Comparison of ENCODE assay signal across 8 cellular contexts in the genomic region with DNA sequence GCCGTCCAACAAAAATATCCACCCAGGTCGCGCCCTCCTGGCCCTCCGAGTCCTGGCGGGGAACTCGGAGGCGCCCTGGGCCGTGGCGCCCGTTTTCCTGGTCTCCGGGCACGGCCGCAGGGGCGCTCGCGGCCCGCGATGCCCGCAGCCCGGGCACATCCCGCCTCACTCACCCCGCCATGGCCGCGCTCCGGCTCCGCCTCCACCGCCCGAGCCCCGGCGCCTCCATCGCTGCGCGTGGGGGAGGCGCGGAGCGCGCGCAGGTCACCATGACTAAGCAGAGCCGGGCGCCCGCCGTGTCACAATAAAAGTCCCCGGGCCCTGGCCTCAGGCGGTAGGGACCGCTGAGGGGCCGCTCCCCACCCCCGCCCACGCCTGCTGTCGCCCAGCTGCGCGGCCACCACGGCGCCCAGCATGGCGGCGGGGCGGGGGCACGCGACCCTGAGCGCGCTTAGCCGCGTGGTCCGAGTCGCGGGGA. TPM values are rescaled to one million over a fixed set of nuclear protein-coding genes. Genes with fewer than 3 reads are reported as not detected.
DNase-seq lines count a peak whose midpoint lies in the region; ATAC-seq and TF ChIP-seq lines count a peak whose summit lies in the region.

No MANE protein-coding gene starts in this region.

- peak; percentile 61 for DNase-seq in DMS 273 treated with DMSO at 0.1 percent for 48 hours (lab: John Stamatoyannopoulos, UW)
- peak; percentile 98 for DNase-seq in HuH-7.5 (ENCODE audit: low spot score)
- peak; percentile 96 for DNase-seq in OCI-LY7 (ENCODE audit: low spot score)
- peak; percentile 86 for DNase-seq in activated T-cell treated with anti-CD3 and anti-CD28 coated beads for 24 hours (ENCODE audit: low read depth)
- DNase-seq in epithelial cell of esophagus (ENCODE audit: low read depth): peak; percentile 87
- DNase-seq in mucosa of descending colon: peak; percentile 95 to 96 (median 95)
- peak; percentile 87 to 88 for DNase-seq in stimulated activated CD8-positive, alpha-beta memory T cell treated with anti-CD3 and anti-CD28 coated beads, Interleukin-2, amount 100 ng/mL, for 48 hours (ENCODE audit: low read depth in 2 of 2)

- H3K9me2 ChIP-seq in OCI-LY7 (ENCODE audit: insufficient read depth, low read length): no peaks in the 10 kb centered on the region

- ATAC-seq in GM21526 (IDR thresholded peaks at IDR 0.05; ENCODE audit: low FRiP score, unreplicated experiment) (peak; percentile 72), mucosa of descending colon (peak; percentile 93)

- H4K20me1 ChIP-seq in OCI-LY7 (ENCODE audit: insufficient read depth, low read length): no peaks in the 10 kb centered on the region

- peak overlapping the region; percentile 75 for H3K27ac ChIP-seq in OCI-LY7 (ENCODE audit: low read depth, low read length, poor library complexity, severe bottlenecking)

- H3K36me3 ChIP-seq in OCI-LY7 (ENCODE audit: insufficient read depth, low read length) (peaks cover 32% of the 10 kb centered on the region), mucosa of descending colon (ENCODE audit: low read depth) (no peaks in the 10 kb centered on the region)

- H3K4me2 ChIP-seq in OCI-LY7 (ENCODE audit: low read length): peak overlapping the region; percentile 85

- H3K79me2 ChIP-seq in OCI-LY7 (ENCODE audit: insufficient read depth, low read depth, low read length): peaks cover 46% of the 10 kb centered on the region

- POLR2A ChIA-PET in OCI-LY7 (lab: Charles Lee): no interaction called here

- H3K9me3 ChIP-seq in OCI-LY7 (ENCODE audit: low read length): no peaks in the 10 kb centered on the region
- no peaks in the 10 kb centered on the region for H3K9me3 ChIP-seq in mucosa of descending colon

- BruUV-seq in OCI-LY7 (replicated peaks; lab: Mats Ljungman, UMichigan): no TSS peak

- peak overlapping the region; percentile 84 for H2AFZ ChIP-seq in OCI-LY7 (ENCODE audit: low read length)

- intact Hi-C loops in OCI-LY7 (cut with micrococcal nuclease; ENCODE audit: unreplicated experiment) (loop anchor here (1.0 to 5.0 kb wide), 2 partner anchors 67 to 95 kb away; no protein-coding TSS in a partner anchor), mucosa of descending colon (cut with DNase I, micrococcal nuclease) (no loop called here)

- H3K4me1 ChIP-seq in OCI-LY7 (ENCODE audit: insufficient read depth, low read length, poor library complexity, severe bottlenecking) (peaks cover 17% of the 10 kb centered on the region), mucosa of descending colon (ENCODE audit: low read depth) (peaks cover 31% of the 10 kb centered on the region)

- TF ChIP-seq CTCF in OCI-LY7 (conservative IDR thresholded peaks at IDR 0.05; ENCODE audit: low read length) (0 out of 2 replicates have a peak, but pooled peaks have one; percentile 5), epithelial cell of esophagus (IDR thresholded peaks at IDR 0.05; ENCODE audit: insufficient read depth, low read depth, low read length, missing control alignments) (no peak), mucosa of descending colon (IDR thresholded peaks at IDR 0.05) (no peak)

- CTCF ChIA-PET in OCI-LY7 (lab: Charles Lee; ENCODE audit: unreplicated experiment): no interaction called here

- H3K4me3 ChIP-seq in OCI-LY7 (ENCODE audit: low read depth, low read length, poor library complexity, severe bottlenecking) (peak overlapping the region; percentile 86), epithelial cell of esophagus (ENCODE audit: low read length) (peak overlapping the region; percentile 89), mucosa of descending colon (peak overlapping the region; percentile 91)

RNA-seq across cellular contexts. Expression of a gene that starts 0.6 kb away (rescaled TPM):
- total RNA-seq in OCI-LY7 (2014; rRNA removed; shearing (Covaris generic)): 65.9 and 68.9 TPM in 2 replicates
- total RNA-seq in OCI-LY7 (2022) (64.9 and 93.5 TPM in 2 replicates), mucosa of descending colon (10 to 100 TPM; 57.5 to 75.7 (median 61.0) TPM)

RNA-seq across cellular contexts. Expression of a gene that starts 14.7 kb away (rescaled TPM):
- total RNA-seq in OCI-LY7 (2014; rRNA removed; shearing (Covaris generic)): not detected in 2 replicates
- not detected in 2 replicates for total RNA-seq in OCI-LY7 (2022)
- under 1 TPM in 2 of 3 donors, not detected in 1; 0.23 to 0.31 TPM for total RNA-seq in mucosa of descending colon

RNA-seq across cellular contexts. Expression of a gene that starts 41.1 kb away (rescaled TPM):
- 21.1 and 29.6 TPM in 2 replicates for total RNA-seq in OCI-LY7 (2014; rRNA removed; shearing (Covaris generic))
- total RNA-seq in OCI-LY7 (2022) (46.8 and 48.2 TPM in 2 replicates), mucosa of descending colon (100 to 1,000 TPM in 1 of 3 donors, 10 to 100 TPM in 2; 63.0 to 119 (median 93.5) TPM)

Comparison
In these comparisons a context has a peak if more than half of its experiments do, and no peak if none do; other contexts are left out.
1. Peak in every context shown above with its lines: DNase-seq, ATAC-seq, H3K4me3 ChIP-seq and H3K27ac ChIP-seq.